ENCODE assay signal across 18 cellular contexts in genomic region chr5:53367727-53368126, GRCh38.
DNase-seq lines count a peak whose midpoint lies in the region; ATAC-seq, FAIRE-seq and TF ChIP-seq lines count a peak whose summit lies in the region.
"Had no signal": no experiment of that assay in that cellular context is flagged by ENCODE, and none has a peak within 500 bp of the region (broad histone marks: within the 10 kb centered on the region; RNA-seq: fewer than 3 reads in every experiment).

No MANE protein-coding gene starts in this region.

- peaks cover 15% of the 10 kb centered on the region for H3K27me3 Mint-ChIP-seq in activated T-cell treated with anti-CD3 and anti-CD28 coated beads, Interleukin-2, amount 50 U/mL, for 72 hours (ENCODE audit: low read depth)
- peaks cover 4% of the 10 kb centered on the region for H3K27me3 Mint-ChIP-seq in activated T-helper 17 cell treated with anti-CD3 and anti-CD28 coated beads, Interleukin-2, amount 50 U/mL, for 72 hours

- H3K27me3 ChIP-seq in PC-3 (ENCODE audit: low read length) (no peaks in the 10 kb centered on the region), keratinocyte (ENCODE audit: control insufficient read depth, extremely low read depth, insufficient read depth, low read length) (no peaks in the 10 kb centered on the region)
- H3K27me3 ChIP-seq: BLaER1 had no signal

- H2AFZ ChIP-seq in PC-3 (ENCODE audit: low read length) (no peak overlapping the region), keratinocyte (ENCODE audit: control insufficient read depth, low read length) (peak overlapping the region; percentile 16)

- peaks cover 0 to 2% of the 10 kb centered on the region in 2 donors for H3K36me3 Mint-ChIP-seq in activated T-cell treated with anti-CD3 and anti-CD28 coated beads, Interleukin-2, amount 50 U/mL, for 72 hours (ENCODE audit: insufficient read depth in 2 of 2)
- no peaks in the 10 kb centered on the region for H3K36me3 Mint-ChIP-seq in activated T-helper 17 cell treated with anti-CD3 and anti-CD28 coated beads, Interleukin-2, amount 50 U/mL, for 72 hours (ENCODE audit: low read depth)
- H3K36me3 Mint-ChIP-seq: CD14-positive monocyte; CD4-positive, alpha-beta memory T cell had no signal

- H3K9me1 ChIP-seq in keratinocyte (ENCODE audit: control insufficient read depth, extremely low read depth, insufficient read depth, low read length): no peaks in the 10 kb centered on the region

- peak; percentile 46 to 63 for ATAC-seq in activated T-cell treated with anti-CD3 and anti-CD28 coated beads, Interleukin-2, amount 50 U/mL, for 72 hours (replicated peaks in 1 of 2)
- ATAC-seq in PC-3: no peak
- ATAC-seq in activated T-helper 17 cell treated with anti-CD3 and anti-CD28 coated beads, Interleukin-2, amount 50 U/mL, for 72 hours (replicated peaks): peak; percentile 35
- ATAC-seq in left cardiac atrium: no peak
- no peak for ATAC-seq in SK-N-SH treated with all-trans-retinoic acid at 6 μM for 48 hours
- ATAC-seq: GM12878 had no signal

- no peaks in the 10 kb centered on the region for H3K36me3 ChIP-seq in PC-3 (ENCODE audit: low read depth, low read length)
- H3K36me3 ChIP-seq in keratinocyte (ENCODE audit: control insufficient read depth in 2 of 2, extremely low read depth in 1 of 2, insufficient read depth in 2 of 2, low read length in 2 of 2): no peaks in the 10 kb centered on the region
- H3K36me3 ChIP-seq: BLaER1 had no signal

- no peak for FAIRE-seq in keratinocyte (lab: Jason Lieb, UNC)
- FAIRE-seq: GM12878 had no signal

- H3K9ac ChIP-seq in PC-3 (ENCODE audit: low read length): peak overlapping the region; percentile 88
- H3K9ac ChIP-seq in keratinocyte (ENCODE audit: control insufficient read depth, extremely low read depth, insufficient read depth, low read length): no peak overlapping the region
- H3K9ac ChIP-seq: BLaER1 had no signal

- H3K9me3 Mint-ChIP-seq in activated T-cell treated with anti-CD3 and anti-CD28 coated beads, Interleukin-2, amount 50 U/mL, for 72 hours: no peaks in the 10 kb centered on the region
- H3K9me3 Mint-ChIP-seq in activated T-helper 17 cell treated with anti-CD3 and anti-CD28 coated beads, Interleukin-2, amount 50 U/mL, for 72 hours: no peaks in the 10 kb centered on the region
- H3K9me3 Mint-ChIP-seq: H9 had no signal

- CTCF ChIA-PET in PC-3 (lab: Charles Lee): no interaction called here

- dilution Hi-C loops in keratinocyte (cut with MboI; ENCODE audit: extremely low pct_ligation_motif_present, low sequenced_read_pairs): no loop called here

- H3K4me3 ChIP-seq in PC-3 (ENCODE audit: low read length): no peak overlapping the region
- no peak overlapping the region for H3K4me3 ChIP-seq in keratinocyte (ENCODE audit: control insufficient read depth in 2 of 3, extremely low read depth in 1 of 3, insufficient read depth in 2 of 3, low read depth in 1 of 3, low read length in 3 of 3)
- H3K4me3 ChIP-seq: BLaER1, GM12878 had no signal

- H3K27ac ChIP-seq in PC-3 (ENCODE audit: low read length) (peak overlapping the region; percentile 100), keratinocyte (ENCODE audit: control insufficient read depth, insufficient read depth, low read length) (no peak overlapping the region)
- H3K27ac ChIP-seq: 22Rv1, BLaER1, HL-60 had no signal

- intact Hi-C loops in PC-3 (cut with micrococcal nuclease): loop anchor here (2.0 kb wide), 2 partner anchors 21 to 197 kb away; no protein-coding TSS in a partner anchor
- intact Hi-C loops in left cardiac atrium (cut with DNase I): no loop called here

- no peaks in the 10 kb centered on the region for H3K9me3 ChIP-seq in PC-3 (ENCODE audit: low read length)
- peaks cover 2% of the 10 kb centered on the region for H3K9me3 ChIP-seq in keratinocyte (ENCODE audit: control insufficient read depth, low read depth, low read length)
- H3K9me3 ChIP-seq: BLaER1 had no signal

- H3K4me2 ChIP-seq in PC-3 (ENCODE audit: low read length) (no peak overlapping the region), keratinocyte (ENCODE audit: control insufficient read depth, extremely low read depth, insufficient read depth, low read depth, low read length) (no peak overlapping the region)
- H3K4me2 ChIP-seq: BLaER1 had no signal

- no TSS peak for BruUV-seq in PC-3 (replicated peaks; lab: Mats Ljungman, UMichigan)

- TF ChIP-seq CTCF in PC-3 (conservative IDR thresholded peaks at IDR 0.05; ENCODE audit: low read depth, low read length): no peak
- TF ChIP-seq CTCF in keratinocyte (optimal IDR thresholded peaks at IDR 0.05 in 1 of 3, IDR thresholded peaks at IDR 0.05 in 1 of 3, conservative IDR thresholded peaks at IDR 0.05 in 1 of 3; ENCODE audit: extremely low read depth in 1 of 3, insufficient read depth in 2 of 3, low read length in 3 of 3): no peak

- H4K20me1 ChIP-seq in PC-3 (ENCODE audit: low read length) (no peaks in the 10 kb centered on the region), keratinocyte (ENCODE audit: control insufficient read depth, extremely low read depth, insufficient read depth, low read length) (no peaks in the 10 kb centered on the region)
- H4K20me1 ChIP-seq: BLaER1 had no signal

- no peak for DNase-seq in activated T-cell treated with anti-CD3 and anti-CD28 coated beads, Interleukin-2, amount 50 U/mL, for 72 hours
- DNase-seq in activated T-cell treated with anti-CD3 and anti-CD28 coated beads, Interleukin-2, amount 50 U/mL, for 48 hours: no peak
- DNase-seq in PC-3: no peak
- no peak for DNase-seq in keratinocyte (ENCODE audit: low read depth, low spot score)
- DNase-seq in left cardiac atrium: no peak
- no peak for DNase-seq in NCI-H524 treated with DMSO at 0.1 percent for 48 hours (lab: John Stamatoyannopoulos, UW)
- DNase-seq: CD4-positive, alpha-beta memory T cell; DND-41; EL; GOT3; H9 had no signal

- H3F3A ChIP-seq in PC-3 (ENCODE audit: low read length, unreplicated experiment): peaks cover 18% of the 10 kb centered on the region

- no peak overlapping the region for H3K4me3 Mint-ChIP-seq in activated T-cell treated with anti-CD3 and anti-CD28 coated beads, Interleukin-2, amount 50 U/mL, for 72 hours
- H3K4me3 Mint-ChIP-seq in activated T-helper 17 cell treated with anti-CD3 and anti-CD28 coated beads, Interleukin-2, amount 50 U/mL, for 72 hours: no peak overlapping the region
- H3K4me3 Mint-ChIP-seq: CD14-positive monocyte; CD4-positive, alpha-beta memory T cell; H9 had no signal

- POLR2A ChIA-PET in PC-3 (lab: Charles Lee; ENCODE audit: unreplicated experiment): no interaction called here

- no peaks in the 10 kb centered on the region for H3K9me2 ChIP-seq in PC-3 (replicated peaks; ENCODE audit: low read length)

- no peak overlapping the region for H3K27ac Mint-ChIP-seq in activated T-cell treated with anti-CD3 and anti-CD28 coated beads, Interleukin-2, amount 50 U/mL, for 72 hours
- no peak overlapping the region for H3K27ac Mint-ChIP-seq in activated T-helper 17 cell treated with anti-CD3 and anti-CD28 coated beads, Interleukin-2, amount 50 U/mL, for 72 hours
- H3K27ac Mint-ChIP-seq: CD14-positive monocyte; CD4-positive, alpha-beta memory T cell; H9 had no signal

- H3K79me2 ChIP-seq in PC-3 (ENCODE audit: low read length) (peaks cover 4% of the 10 kb centered on the region; the same call in 1 of the 2 replicates), keratinocyte (ENCODE audit: control insufficient read depth, insufficient read depth, low read length) (no peaks in the 10 kb centered on the region)

- peaks cover 4% of the 10 kb centered on the region for H3K4me1 Mint-ChIP-seq in activated T-cell treated with anti-CD3 and anti-CD28 coated beads, Interleukin-2, amount 50 U/mL, for 72 hours (ENCODE audit: low read depth)
- H3K4me1 Mint-ChIP-seq in activated T-helper 17 cell treated with anti-CD3 and anti-CD28 coated beads, Interleukin-2, amount 50 U/mL, for 72 hours: no peaks in the 10 kb centered on the region
- H3K4me1 Mint-ChIP-seq: CD14-positive monocyte; CD4-positive, alpha-beta memory T cell had no signal

- H3K4me1 ChIP-seq in PC-3 (ENCODE audit: insufficient read depth, low read length) (peaks cover 66% of the 10 kb centered on the region), keratinocyte (ENCODE audit: control insufficient read depth, extremely low read depth, insufficient read depth, low read length) (peaks cover 24% of the 10 kb centered on the region)
- H3K4me1 ChIP-seq: BLaER1 had no signal

TF ChIP-seq in SK-N-SH treated with all-trans-retinoic acid at 6 μM for 48 hours, 23 proteins besides CTCF, POLR2A, EP300 and RAD21 (continues in another document):
- TF ChIP-seq PATZ1 (CRISPR knock-in tag; IDR thresholded peaks at IDR 0.05; ENCODE audit: borderline replicate concordance) (no peak), CSDC2 (CRISPR knock-in tag; IDR thresholded peaks at IDR 0.05) (no peak), SNAI2 (CRISPR knock-in tag; IDR thresholded peaks at IDR 0.05) (no peak), POU6F1 (CRISPR knock-in tag; IDR thresholded peaks at IDR 0.05; ENCODE audit: borderline replicate concordance, low read depth) (no peak), OSR1 (CRISPR knock-in tag; IDR thresholded peaks at IDR 0.05) (no peak)

Comparison
In these comparisons a context has a peak if more than half of its experiments do, and no peak if none do; other contexts are left out.
1. ATAC-seq: peak in activated T-cell treated with anti-CD3 and anti-CD28 coated beads, Interleukin-2, amount 50 U/mL, for 72 hours (2 of 2) and activated T-helper 17 cell treated with anti-CD3 and anti-CD28 coated beads, Interleukin-2, amount 50 U/mL, for 72 hours (single experiment); none in PC-3 (single experiment), left cardiac atrium (0 of 2) and SK-N-SH treated with all-trans-retinoic acid at 6 μM for 48 hours (single experiment).